In the genomic region with DNA sequence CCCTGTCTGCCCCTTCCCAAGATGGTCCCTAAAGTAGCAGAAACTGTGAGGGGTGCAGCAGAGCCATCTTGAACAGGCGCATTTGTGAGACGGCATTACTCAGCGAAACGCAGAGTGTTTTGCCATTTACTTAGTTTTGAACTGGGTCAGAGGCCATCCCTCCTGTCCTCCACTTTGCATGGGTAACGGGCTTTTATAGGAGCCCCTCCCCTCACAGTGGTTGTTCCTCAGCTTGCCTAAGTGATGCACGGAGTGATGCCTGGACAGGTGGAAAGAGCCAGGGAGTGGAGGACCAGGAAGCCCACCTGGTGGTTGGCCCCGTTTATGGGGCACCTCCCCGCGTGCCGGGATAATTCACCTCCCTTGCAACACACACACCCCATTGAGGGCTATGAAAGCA, we compare ENCODE assay signal across 27 cellular contexts.
"Had no signal": no experiment of that assay in that cellular context is flagged by ENCODE, and none has a peak within 500 bp of the region (broad histone marks: within the 10 kb centered on the region; RNA-seq: fewer than 3 reads in every experiment).

No MANE protein-coding gene starts in this region.

- H3K36me3 Mint-ChIP-seq: immature natural killer cell; mesothelial cell of epicardium; naive B cell; natural killer cell; stimulated activated naive B cell treated with anti-CD40 and anti-IgM and Interleukin-4, amounts not matched to agents 10 μg/mL and 1 μg/mL and 100 μg/mL, for 72 hours had no signal

- H3K4me3 ChIP-seq: left lung, lower lobe of right lung, ovary, right atrium auricular region, right lobe of liver, smooth muscle cell, stomach, testis, thyroid gland, transverse colon, upper lobe of left lung, vagina had no signal

- H3K27me3 Mint-ChIP-seq: naive B cell; progenitor cell of endocrine pancreas; stimulated activated naive B cell treated with anti-CD40 and anti-IgM and Interleukin-4, amounts not matched to agents 10 μg/mL and 1 μg/mL and 100 μg/mL, for 72 hours had no signal

- H3K9me3 Mint-ChIP-seq: immature natural killer cell; mesothelial cell of epicardium; naive B cell; natural killer cell; nephron progenitor cell; stimulated activated naive B cell treated with anti-CD40 and anti-IgM and Interleukin-4, amounts not matched to agents 10 μg/mL and 1 μg/mL and 100 μg/mL, for 72 hours had no signal

- DNase-seq: immature natural killer cell; kidney; left colon; left lung; lower lobe of right lung; mesendoderm; naive B cell; natural killer cell; nephron progenitor cell; ovary; right lobe of liver; stimulated activated CD4-positive, alpha-beta T cell treated with anti-CD3 and anti-CD28 coated beads, Interleukin-12 subunit alpha, Interleukin-12 subunit beta, amount 100 ng/mL, for 4 hours; stimulated activated CD4-positive, alpha-beta T cell treated with anti-CD3 and anti-CD28 coated beads, Interleukin-15, amount 100 ng/mL, for 24 hours; stimulated activated CD4-positive, alpha-beta T cell treated with anti-CD3 and anti-CD28 coated beads, Interleukin-2, amount 100 ng/mL, for 24 hours; stimulated activated CD4-positive, alpha-beta T cell treated with anti-CD3 and anti-CD28 coated beads, Interleukin-4, amount 100 ng/mL, for 1 hour; stimulated activated naive B cell treated with anti-CD40 and anti-IgM and Interleukin-4, amounts not matched to agents 10 μg/mL and 1 μg/mL and 100 μg/mL, for 72 hours; stimulated activated naive CD8-positive, alpha-beta T cell treated with anti-CD3 and anti-CD28 coated beads, Interleukin-15, Interleukin-2, amounts not matched to agents 100 U/mL and 50 U/mL, for 24 hours; stomach; testis; thyroid gland; transverse colon; upper lobe of left lung had no signal

- H3K4me1 ChIP-seq: right atrium auricular region, right lobe of liver, vagina had no signal

- H3K4me3 Mint-ChIP-seq: immature natural killer cell; mesothelial cell of epicardium; naive B cell; natural killer cell; nephron progenitor cell; stimulated activated naive B cell treated with anti-CD40 and anti-IgM and Interleukin-4, amounts not matched to agents 10 μg/mL and 1 μg/mL and 100 μg/mL, for 72 hours had no signal

- ATAC-seq: left colon; left lung; lower lobe of right lung; natural killer cell; stimulated activated naive B cell treated with anti-CD40 and anti-IgM and Interleukin-4, amounts not matched to agents 10 μg/mL and 1 μg/mL and 100 μg/mL, for 72 hours; stimulated activated naive CD8-positive, alpha-beta T cell treated with anti-CD3 and anti-CD28 coated beads, Interleukin-15, Interleukin-2, amounts not matched to agents 100 U/mL and 50 U/mL, for 24 hours had no signal

- H3K36me3 ChIP-seq: left lung, lower lobe of right lung, ovary, right atrium auricular region, right lobe of liver, stomach, thyroid gland, transverse colon, upper lobe of left lung, vagina had no signal

- H3K27ac Mint-ChIP-seq: immature natural killer cell; mesothelial cell of epicardium; naive B cell; natural killer cell; progenitor cell of endocrine pancreas; stimulated activated naive B cell treated with anti-CD40 and anti-IgM and Interleukin-4, amounts not matched to agents 10 μg/mL and 1 μg/mL and 100 μg/mL, for 72 hours had no signal

- H3K4me1 Mint-ChIP-seq: immature natural killer cell; naive B cell; stimulated activated naive B cell treated with anti-CD40 and anti-IgM and Interleukin-4, amounts not matched to agents 10 μg/mL and 1 μg/mL and 100 μg/mL, for 72 hours had no signal

- H3K27ac ChIP-seq: left lung, lower lobe of right lung, right atrium auricular region, right lobe of liver, stomach, thyroid gland, transverse colon, upper lobe of left lung, vagina had no signal

- H3K27me3 ChIP-seq: left lung, ovary, right atrium auricular region, right lobe of liver, stomach, testis, thyroid gland, transverse colon, upper lobe of left lung, vagina had no signal

- H3K9me3 ChIP-seq: left lung, lower lobe of right lung, ovary, right atrium auricular region, right lobe of liver, stomach, testis, thyroid gland, transverse colon, upper lobe of left lung, vagina had no signal
